In genomic region chr7:107638594-107638993, GRCh38 we compare ENCODE assay signal across 1 cellular context.
TF ChIP-seq lines count a peak whose summit lies in the region.

No MANE protein-coding gene starts in this region.

TF ChIP-seq in GM12878, 131 proteins besides CTCF, POLR2A, EP300 and RAD21 (continued from another document and continues in another):
- TF ChIP-seq ZBTB11 (CRISPR knock-in tag; IDR thresholded peaks at IDR 0.05) = no peak
- TF ChIP-seq CBX5 (IDR thresholded peaks at IDR 0.05; ENCODE audit: low read depth) = peak; percentile 25; the same call in 1 of the 2 replicates
- no peak for TF ChIP-seq NBN (IDR thresholded peaks at IDR 0.05)
- TF ChIP-seq PRDM15 (CRISPR knock-in tag; IDR thresholded peaks at IDR 0.05) = no peak
- TF ChIP-seq STAT1 (conservative IDR thresholded peaks at IDR 0.05) = no peak
- no peak for TF ChIP-seq SREBF1 (IDR thresholded peaks at IDR 0.05; ENCODE audit: low read length)
- no peak for TF ChIP-seq NKRF (conservative IDR thresholded peaks at IDR 0.05)
- peak; percentile 49; the same call in 1 of the 2 replicates for TF ChIP-seq MXI1 (IDR thresholded peaks at IDR 0.05; ENCODE audit: low read depth, low read length)
- TF ChIP-seq MTA2 (IDR thresholded peaks at IDR 0.05; ENCODE audit: low read depth) = peak; percentile 92
- no peak for TF ChIP-seq CBX3 (IDR thresholded peaks at IDR 0.05; ENCODE audit: borderline replicate concordance, low read depth)
- TF ChIP-seq BACH1 (IDR thresholded peaks at IDR 0.05; ENCODE audit: borderline replicate concordance) = no peak; the same call in 1 of the 2 replicates
- TF ChIP-seq STAT3 (IDR thresholded peaks at IDR 0.05; ENCODE audit: low read depth, low read length) = 0 out of 2 replicates have a peak, but pooled peaks have one; percentile 31
- no peak for TF ChIP-seq IRF5 (IDR thresholded peaks at IDR 0.05; ENCODE audit: borderline replicate concordance)
- TF ChIP-seq MEF2A (IDR thresholded peaks at IDR 0.05; ENCODE audit: insufficient read depth, low read depth, low read length) = no peak
- peak; percentile 58; the same call in 1 of the 2 replicates for TF ChIP-seq ZBTB40 (IDR thresholded peaks at IDR 0.05; ENCODE audit: borderline replicate concordance)
- TF ChIP-seq SUPT20H (IDR thresholded peaks at IDR 0.05; ENCODE audit: borderline replicate concordance, control insufficient read depth, low read depth, low read length) = no peak
- peak; percentile 50; the same call in 1 of the 2 replicates for TF ChIP-seq ASH2L (IDR thresholded peaks at IDR 0.05; ENCODE audit: borderline replicate concordance, low read depth)
- no peak for TF ChIP-seq MLLT1 (IDR thresholded peaks at IDR 0.05)
- no peak for TF ChIP-seq GABPA (IDR thresholded peaks at IDR 0.05; ENCODE audit: low read depth)
- TF ChIP-seq WRNIP1 (IDR thresholded peaks at IDR 0.05; ENCODE audit: borderline replicate concordance, low read depth, low read length) = no peak
- no peak for TF ChIP-seq FOS (IDR thresholded peaks at IDR 0.05; ENCODE audit: borderline replicate concordance, extremely low read depth, insufficient read length)
- no peak for TF ChIP-seq RAD51 (IDR thresholded peaks at IDR 0.05)
- TF ChIP-seq KDM1A (IDR thresholded peaks at IDR 0.05; ENCODE audit: borderline replicate concordance) = no peak
- TF ChIP-seq ELK1 (IDR thresholded peaks at IDR 0.05; ENCODE audit: low read depth, low read length) = no peak
- no peak for TF ChIP-seq REST (IDR thresholded peaks at IDR 0.05; ENCODE audit: low read depth, low read length)
- no peak for TF ChIP-seq NR2C1 (IDR thresholded peaks at IDR 0.05)
- no peak for TF ChIP-seq CREM (IDR thresholded peaks at IDR 0.05; ENCODE audit: low read depth)
- peak; percentile 88 for TF ChIP-seq RUNX3 (IDR thresholded peaks at IDR 0.05; ENCODE audit: low read length)
- TF ChIP-seq HSF1 (IDR thresholded peaks at IDR 0.05; ENCODE audit: low read depth, low read length) = no peak
- no peak for TF ChIP-seq NFYA (IDR thresholded peaks at IDR 0.05; ENCODE audit: borderline replicate concordance, low read depth, low read length)
- no peak for TF ChIP-seq KLF5 (IDR thresholded peaks at IDR 0.05; ENCODE audit: partially characterized antibody)
